18 cellular contexts compared by ENCODE assay signal in the genomic region with DNA sequence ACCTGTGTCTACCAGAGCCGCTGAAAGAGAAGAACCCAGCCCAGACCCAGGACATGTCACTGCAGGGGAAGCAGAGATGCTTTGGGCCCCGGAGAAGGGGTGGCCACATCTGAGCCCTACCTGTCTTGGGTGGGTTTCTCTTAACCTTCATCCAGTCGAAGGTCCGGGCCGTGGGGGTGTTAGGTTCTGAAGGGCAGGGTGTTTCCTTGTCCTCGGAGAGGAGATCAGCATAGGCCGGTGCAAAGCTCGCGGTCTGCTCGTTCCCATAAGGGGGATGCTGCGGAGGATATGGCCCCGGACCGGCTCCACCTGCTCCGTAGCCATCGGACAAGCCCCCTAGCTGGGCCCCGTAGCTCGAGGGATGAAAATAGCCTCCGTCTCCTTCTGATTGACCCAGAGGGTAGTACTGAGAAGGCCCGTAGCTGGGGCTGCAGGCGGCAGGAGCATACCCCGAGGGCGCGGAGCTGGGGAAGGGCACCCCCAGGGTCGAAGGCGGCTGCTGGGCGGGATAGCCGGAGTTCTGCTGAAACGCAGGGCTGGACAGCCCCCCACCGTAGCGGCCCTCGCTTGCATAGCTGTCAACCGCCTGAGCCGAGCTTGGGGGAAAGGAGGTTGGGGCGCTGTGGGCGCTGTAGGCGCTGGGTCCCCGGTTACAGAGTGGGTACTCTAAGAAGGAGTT. TPM values are rescaled to one million over a fixed set of nuclear protein-coding genes. Genes with fewer than 3 reads are reported as not detected.
DNase-seq lines count a peak whose midpoint lies in the region; ATAC-seq and TF ChIP-seq lines count a peak whose summit lies in the region.
"Had no signal": no experiment of that assay in that cellular context is flagged by ENCODE, and none has a peak within 500 bp of the region (broad histone marks: within the 10 kb centered on the region; RNA-seq: fewer than 3 reads in every experiment).

No MANE protein-coding gene starts in this region.

- H3K4me1 ChIP-seq in GM23338 (ENCODE audit: insufficient read depth) = peaks cover 62% of the 10 kb centered on the region
- H3K4me1 ChIP-seq in iPS-18a (ENCODE audit: control insufficient read depth, low read depth, low read length) = peaks cover 31% of the 10 kb centered on the region

- CTCF ChIA-PET in WTC11 (lab: Charles Lee) = interaction anchor here (1.0 kb wide), 2 partner anchors 13 to 29 kb away, joined by 3 to 6 read pairs; no protein-coding TSS in a partner anchor

- no peak overlapping the region for H3K27ac ChIP-seq in GM23338 (ENCODE audit: low read depth)
- H3K27ac ChIP-seq in iPS-18a (ENCODE audit: low read length) = no peak overlapping the region
- H3K27ac ChIP-seq: C4-2B had no signal

- POLR2A ChIA-PET in WTC11 (lab: Charles Lee) = no interaction called here

- H3K36me3 Mint-ChIP-seq in GM23338 (ENCODE audit: low read depth) (no peaks in the 10 kb centered on the region), WTC11 (no peaks in the 10 kb centered on the region), neural crest cell (ENCODE audit: low read depth) (no peaks in the 10 kb centered on the region)

- no peak overlapping the region for H3K27ac Mint-ChIP-seq in GM23338
- no peak overlapping the region for H3K27ac Mint-ChIP-seq in WTC11
- H3K27ac Mint-ChIP-seq in neural crest cell (ENCODE audit: unreplicated experiment) = no peak overlapping the region

- peaks cover 64% of the 10 kb centered on the region for H3K4me1 Mint-ChIP-seq in GM23338
- H3K4me1 Mint-ChIP-seq in WTC11 = peaks cover 63% of the 10 kb centered on the region
- H3K4me1 Mint-ChIP-seq in neural crest cell = peaks cover 48% of the 10 kb centered on the region

- H3F3A ChIP-seq in GM23338 (replicated peaks; ENCODE audit: low read depth) = peaks cover 32% of the 10 kb centered on the region

- peak; percentile 7 for ATAC-seq in GM23338
- ATAC-seq in WTC11 = peak; percentile 1
- ATAC-seq in HG03196 (IDR thresholded peaks at IDR 0.05; ENCODE audit: unreplicated experiment) = no peak

- peak overlapping the region; percentile 66 for H3K4me2 ChIP-seq in GM23338

- H3K36me3 ChIP-seq in GM23338 (ENCODE audit: insufficient read depth) (no peaks in the 10 kb centered on the region), iPS-18a (ENCODE audit: control insufficient read depth, low read depth, low read length) (no peaks in the 10 kb centered on the region)

- H3K9me3 Mint-ChIP-seq in GM23338 (no peaks in the 10 kb centered on the region; the same call in 2 of the 3 replicates), WTC11 (no peaks in the 10 kb centered on the region), neural crest cell (no peaks in the 10 kb centered on the region)

- H3K9me2 ChIP-seq in GM23338 (ENCODE audit: insufficient read depth) = no peaks in the 10 kb centered on the region

- H3K79me2 ChIP-seq in GM23338 (replicated peaks; ENCODE audit: insufficient read depth) = no peaks in the 10 kb centered on the region

- TF ChIP-seq CTCF in GM23338 (conservative IDR thresholded peaks at IDR 0.05; ENCODE audit: low read depth in 2 of 2) (no peak), WTC11 (IDR thresholded peaks at IDR 0.05) (no peak), neural crest cell (conservative IDR thresholded peaks at IDR 0.05) (no peak)

- H3K27me3 Mint-ChIP-seq in GM23338 (ENCODE audit: insufficient read depth, low read depth, poor library complexity) (peaks cover 92% of the 10 kb centered on the region), WTC11 (ENCODE audit: low read depth) (peaks cover 99% of the 10 kb centered on the region), neural crest cell (ENCODE audit: low read depth) (peaks cover 87% of the 10 kb centered on the region)

- no peak overlapping the region for H2AFZ ChIP-seq in GM23338

- H3K4me3 ChIP-seq in GM23338 (peak overlapping the region; percentile 48), iPS-18a (ENCODE audit: low read length) (peak overlapping the region; percentile 41)

- no peak overlapping the region for H3K9ac ChIP-seq in iPS-18a (ENCODE audit: low read length)

- 0 out of 2 replicates have a peak, but pooled peaks cover 4% of the 10 kb centered on the region for H4K20me1 ChIP-seq in GM23338 (replicated peaks; ENCODE audit: insufficient read depth)

- DNase-seq in GM23338 (ENCODE audit: low spot score) (no peak), WTC11 (ENCODE audit: low spot score) (no peak), neural crest cell (ENCODE audit: low read depth, low spot score) (no peak), GM19240 (ENCODE audit: insufficient read length, low spot score) (no peak), LoVo (ENCODE audit: low spot score) (no peak), NCI-H2107 (lab: John Stamatoyannopoulos, UW) (no peak)
- DNase-seq: DMS153, EL, Karpas-422, NCI-H1105 treated with DMSO at 0.1 percent for 48 hours, NCI-H187 treated with DMSO at 0.1 percent for 48 hours, NCI-H2171 treated with DMSO at 0.1 percent for 48 hours, NCI-H510A, NCI-H82, SIG-M5 had no signal

- H3K4me3 Mint-ChIP-seq in GM23338 = peak overlapping the region; percentile 55
- peak overlapping the region; percentile 32 for H3K4me3 Mint-ChIP-seq in WTC11
- peak overlapping the region; percentile 50 for H3K4me3 Mint-ChIP-seq in neural crest cell

- H3K27me3 ChIP-seq in GM23338 (ENCODE audit: insufficient read depth) (peaks cover 98% of the 10 kb centered on the region), iPS-18a (ENCODE audit: control insufficient read depth, insufficient read depth, low read length) (peaks cover 100% of the 10 kb centered on the region)

- no peaks in the 10 kb centered on the region for H3K9me3 ChIP-seq in iPS-18a (ENCODE audit: control insufficient read depth, low read depth, low read length)

TF ChIP-seq in GM23338, 12 proteins besides CTCF, POLR2A, EP300 and RAD21:
- no peak for TF ChIP-seq JUNB (IDR thresholded peaks at IDR 0.05; ENCODE audit: unreplicated experiment)
- peak; percentile 64 for TF ChIP-seq EZH2 (IDR thresholded peaks at IDR 0.05; ENCODE audit: low read depth, unreplicated experiment)

TF ChIP-seq in WTC11, 78 proteins besides CTCF, POLR2A, EP300 and RAD21:
- TF ChIP-seq ZBTB21 (CRISPR knock-in tag; IDR thresholded peaks at IDR 0.05; ENCODE audit: borderline replicate concordance) = no peak
- TF ChIP-seq, protein P1, sequence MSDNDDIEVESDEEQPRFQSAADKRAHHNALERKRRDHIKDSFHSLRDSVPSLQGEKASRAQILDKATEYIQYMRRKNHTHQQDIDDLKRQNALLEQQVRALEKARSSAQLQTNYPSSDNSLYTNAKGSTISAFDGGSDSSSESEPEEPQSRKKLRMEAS (CRISPR knock-in tag; IDR thresholded peaks at IDR 0.05) = peak; percentile 8; the same call in 1 of the 2 replicates

RNA-seq across cellular contexts. Expression of gene HOXB1, which starts 0.5 kb away (rescaled TPM):
- total RNA-seq in GM23338 (2014; rRNA removed; shearing (Covaris generic)) = not detected in 2 replicates
- polyA plus RNA-seq in GM23338 (2016; fragmentation: Nextera tagmentation; extraction: Ambion mirVana) = not detected in 2 replicates
- total RNA-seq in WTC11 (2021) = 0.41 to 0.63 TPM (median 0.55 TPM) in 3 replicates
- 2.7 and 3.6 TPM in 2 replicates for total RNA-seq in neural crest cell

RNA-seq across cellular contexts. Expression of gene HOXB2, which starts 14.6 kb away (rescaled TPM):
- not detected in 2 replicates for total RNA-seq in GM23338 (2014; rRNA removed; shearing (Covaris generic))
- 0.37 TPM in 1 of 2 replicates, not detected in the other for polyA plus RNA-seq in GM23338 (2016; fragmentation: Nextera tagmentation; extraction: Ambion mirVana)
- total RNA-seq in WTC11 (2021) = 1.3 to 3.7 TPM (median 2.0 TPM) in 3 replicates
- total RNA-seq in neural crest cell = 60.0 and 60.9 TPM in 2 replicates

RNA-seq across cellular contexts. Expression of gene HOXB4, which starts 47.8 kb away (rescaled TPM):
- total RNA-seq in GM23338 (2014; rRNA removed; shearing (Covaris generic)) = not detected in 2 replicates
- not detected in 2 replicates for polyA plus RNA-seq in GM23338 (2016; fragmentation: Nextera tagmentation; extraction: Ambion mirVana)
- total RNA-seq in WTC11 (2021) (0.04 TPM in 1 of 3 replicates, not detected in the others), neural crest cell (4.4 and 5.0 TPM in 2 replicates)

RNA-seq across cellular contexts. Expression of gene HOXB3, which starts 59.7 kb away (rescaled TPM):
- total RNA-seq in GM23338 (2014; rRNA removed; shearing (Covaris generic)) = 0.17 TPM in 1 of 2 replicates, not detected in the other
- polyA plus RNA-seq in GM23338 (2016; fragmentation: Nextera tagmentation; extraction: Ambion mirVana) = not detected in 2 replicates
- total RNA-seq in WTC11 (2021) (0.09 to 0.30 TPM (median 0.11 TPM) in 3 replicates), neural crest cell (21.9 and 22.8 TPM in 2 replicates)

Comparison
In these comparisons a context has a peak if more than half of its experiments do, and no peak if none do; other contexts are left out.
1. RNA of gene HOXB2, which starts 14.6 kb away (total RNA-seq): 60.0 to 60.9 TPM in neural crest cell; 1.3 to 3.7 TPM in WTC11 and not detected in GM23338; every median in the first group is over 10 times any median in the second.
2. Peak in every context shown above with its lines, with median percentiles within 50 percentile points of each other: H3K4me3 Mint-ChIP-seq.